ENCODE assay signal across 1 cellular context in the genomic region with DNA sequence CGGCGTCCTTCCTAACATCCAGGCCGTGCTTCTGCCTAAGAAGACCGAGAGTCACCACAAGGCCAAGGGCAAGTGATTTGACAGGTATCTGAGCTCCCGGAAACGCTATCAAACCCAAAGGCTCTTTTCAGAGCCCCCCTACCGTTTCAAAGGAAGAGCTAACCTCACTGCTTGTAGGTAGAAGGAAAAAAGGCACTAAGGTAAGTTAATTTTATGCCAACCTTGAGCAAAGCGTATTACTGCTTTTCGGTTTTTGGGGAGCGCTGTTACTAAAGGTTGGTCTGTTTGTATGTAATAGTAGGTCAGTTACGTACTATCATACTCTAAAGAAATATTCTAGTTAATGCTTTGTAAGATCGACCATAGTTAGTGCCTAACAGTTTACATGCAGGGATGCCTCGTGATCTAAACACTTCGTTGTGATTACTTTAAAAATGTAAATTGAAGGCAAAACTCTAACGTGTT.
TF ChIP-seq lines count a peak whose summit lies in the region.

No MANE protein-coding gene starts in this region.

TF ChIP-seq in HepG2, 621 proteins besides CTCF, POLR2A, EP300 and RAD21 (continued from another document and continues in another):
- TF ChIP-seq ZNF572 (CRISPR knock-in tag; IDR thresholded peaks at IDR 0.05) (no peak), NCOA5 (CRISPR knock-in tag; IDR thresholded peaks at IDR 0.05) (no peak), KLF11 (CRISPR knock-in tag; IDR thresholded peaks at IDR 0.05) (no peak), FOXO1 (CRISPR knock-in tag; IDR thresholded peaks at IDR 0.05) (no peak), ZNF124 (CRISPR knock-in tag; IDR thresholded peaks at IDR 0.05) (no peak), DNMT3B (CRISPR knock-in tag; conservative IDR thresholded peaks at IDR 0.05) (no peak), NONO (IDR thresholded peaks at IDR 0.05) (no peak), NONO (CRISPR knock-in tag; conservative IDR thresholded peaks at IDR 0.05) (no peak; the same call in 1 of the 2 replicates), ZNF263 (CRISPR knock-in tag; IDR thresholded peaks at IDR 0.05) (no peak), SP4 (CRISPR knock-in tag; IDR thresholded peaks at IDR 0.05) (no peak), RCOR2 (CRISPR knock-in tag; IDR thresholded peaks at IDR 0.05) (no peak), ZBTB21 (CRISPR knock-in tag; IDR thresholded peaks at IDR 0.05) (no peak), KAT2B (IDR thresholded peaks at IDR 0.05; ENCODE audit: borderline replicate concordance, low read depth, low read length) (no peak), MAFG (CRISPR knock-in tag; IDR thresholded peaks at IDR 0.05) (no peak), ZNF234 (CRISPR knock-in tag; conservative IDR thresholded peaks at IDR 0.05) (no peak), ZC3H13 (CRISPR knock-in tag; IDR thresholded peaks at IDR 0.05) (peak; percentile 92; the same call in 1 of the 2 replicates), ZSCAN30 (CRISPR knock-in tag; IDR thresholded peaks at IDR 0.05) (no peak), CREB1 (IDR thresholded peaks at IDR 0.05) (no peak), CREB1 (CRISPR knock-in tag; IDR thresholded peaks at IDR 0.05) (no peak), NPAS2 (CRISPR knock-in tag; IDR thresholded peaks at IDR 0.05; ENCODE audit: borderline replicate concordance) (no peak), PAX8 (CRISPR knock-in tag; IDR thresholded peaks at IDR 0.05; ENCODE audit: borderline replicate concordance) (0 out of 2 replicates have a peak, but pooled peaks have one; percentile 83), ZBTB38 (CRISPR knock-in tag; IDR thresholded peaks at IDR 0.05) (no peak), EHMT2 (IDR thresholded peaks at IDR 0.05; ENCODE audit: borderline replicate concordance, low read depth, low read length) (no peak), WIZ (CRISPR knock-in tag; IDR thresholded peaks at IDR 0.05) (peak; percentile 52; the same call in 1 of the 2 replicates), MEF2D (CRISPR knock-in tag; IDR thresholded peaks at IDR 0.05) (no peak), ZNF652 (CRISPR knock-in tag; IDR thresholded peaks at IDR 0.05; ENCODE audit: borderline replicate concordance, low read depth) (no peak), GTF3A (CRISPR knock-in tag; conservative IDR thresholded peaks at IDR 0.05) (no peak), CREM (IDR thresholded peaks at IDR 0.05) (no peak), CREM (CRISPR knock-in tag; IDR thresholded peaks at IDR 0.05) (no peak), HNRNPUL1 (IDR thresholded peaks at IDR 0.05; ENCODE audit: low read depth, low read length) (no peak), ZNF383 (CRISPR knock-in tag; IDR thresholded peaks at IDR 0.05; ENCODE audit: borderline replicate concordance) (no peak), ZNF260 (CRISPR knock-in tag; IDR thresholded peaks at IDR 0.05; ENCODE audit: borderline replicate concordance, low read depth) (no peak), PRPF4 (IDR thresholded peaks at IDR 0.05; ENCODE audit: low read depth, low read length, poor library complexity, severe bottlenecking) (no peak), REPIN1 (CRISPR knock-in tag; IDR thresholded peaks at IDR 0.05; ENCODE audit: borderline replicate concordance, low read depth) (no peak), ZNF773 (CRISPR knock-in tag; IDR thresholded peaks at IDR 0.05; ENCODE audit: borderline replicate concordance) (no peak), RAD51 (IDR thresholded peaks at IDR 0.05; ENCODE audit: borderline replicate concordance) (no peak), HNRNPL (IDR thresholded peaks at IDR 0.05; ENCODE audit: low read depth, low read length) (no peak), NR2F6 (IDR thresholded peaks at IDR 0.05) (no peak), NR2F6 (CRISPR knock-in tag; IDR thresholded peaks at IDR 0.05) (0 out of 2 replicates have a peak, but pooled peaks have one; percentile 7), BHLHE40 (IDR thresholded peaks at IDR 0.05; ENCODE audit: low read length) (no peak), THAP11 (CRISPR knock-in tag; IDR thresholded peaks at IDR 0.05) (no peak), TBL1XR1 (IDR thresholded peaks at IDR 0.05; ENCODE audit: borderline replicate concordance, low read length, partially characterized antibody) (no peak), KLF16 (CRISPR knock-in tag; IDR thresholded peaks at IDR 0.05) (no peak), ZEB1 (IDR thresholded peaks at IDR 0.05; ENCODE audit: insufficient replicate concordance, low read depth) (peak; percentile 82), MATR3 (CRISPR knock-in tag; IDR thresholded peaks at IDR 0.05) (no peak), ZKSCAN5 (CRISPR knock-in tag; IDR thresholded peaks at IDR 0.05) (no peak), ZNF510 (CRISPR knock-in tag; IDR thresholded peaks at IDR 0.05; ENCODE audit: low read depth) (no peak), ZNF468 (CRISPR knock-in tag; IDR thresholded peaks at IDR 0.05) (no peak)
- TF ChIP-seq, protein P1, sequence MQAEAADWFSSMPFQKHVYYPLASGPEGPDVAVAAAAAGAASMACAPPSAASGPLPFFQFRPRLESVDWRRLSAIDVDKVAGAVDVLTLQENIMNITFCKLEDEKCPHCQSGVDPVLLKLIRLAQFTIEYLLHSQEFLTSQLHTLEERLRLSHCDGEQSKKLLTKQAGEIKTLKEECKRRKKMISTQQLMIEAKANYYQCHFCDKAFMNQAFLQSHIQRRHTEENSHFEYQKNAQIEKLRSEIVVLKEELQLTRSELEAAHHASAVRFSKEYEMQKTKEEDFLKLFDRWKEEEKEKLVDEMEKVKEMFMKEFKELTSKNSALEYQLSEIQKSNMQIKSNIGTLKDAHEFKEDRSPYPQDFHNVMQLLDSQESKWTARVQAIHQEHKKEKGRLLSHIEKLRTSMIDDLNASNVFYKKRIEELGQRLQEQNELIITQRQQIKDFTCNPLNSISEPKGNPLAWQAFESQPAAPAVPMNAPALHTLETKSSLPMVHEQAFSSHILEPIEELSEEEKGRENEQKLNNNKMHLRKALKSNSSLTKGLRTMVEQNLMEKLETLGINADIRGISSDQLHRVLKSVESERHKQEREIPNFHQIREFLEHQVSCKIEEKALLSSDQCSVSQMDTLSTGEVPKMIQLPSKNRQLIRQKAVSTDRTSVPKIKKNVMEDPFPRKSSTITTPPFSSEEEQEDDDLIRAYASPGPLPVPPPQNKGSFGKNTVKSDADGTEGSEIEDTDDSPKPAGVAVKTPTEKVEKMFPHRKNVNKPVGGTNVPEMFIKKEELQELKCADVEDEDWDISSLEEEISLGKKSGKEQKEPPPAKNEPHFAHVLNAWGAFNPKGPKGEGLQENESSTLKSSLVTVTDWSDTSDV (CRISPR knock-in tag; IDR thresholded peaks at IDR 0.05) = no peak
- TF ChIP-seq, protein P2, sequence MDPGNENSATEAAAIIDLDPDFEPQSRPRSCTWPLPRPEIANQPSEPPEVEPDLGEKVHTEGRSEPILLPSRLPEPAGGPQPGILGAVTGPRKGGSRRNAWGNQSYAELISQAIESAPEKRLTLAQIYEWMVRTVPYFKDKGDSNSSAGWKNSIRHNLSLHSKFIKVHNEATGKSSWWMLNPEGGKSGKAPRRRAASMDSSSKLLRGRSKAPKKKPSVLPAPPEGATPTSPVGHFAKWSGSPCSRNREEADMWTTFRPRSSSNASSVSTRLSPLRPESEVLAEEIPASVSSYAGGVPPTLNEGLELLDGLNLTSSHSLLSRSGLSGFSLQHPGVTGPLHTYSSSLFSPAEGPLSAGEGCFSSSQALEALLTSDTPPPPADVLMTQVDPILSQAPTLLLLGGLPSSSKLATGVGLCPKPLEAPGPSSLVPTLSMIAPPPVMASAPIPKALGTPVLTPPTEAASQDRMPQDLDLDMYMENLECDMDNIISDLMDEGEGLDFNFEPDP (CRISPR knock-in tag; conservative IDR thresholded peaks at IDR 0.05) = no peak
- TF ChIP-seq, protein P3, sequence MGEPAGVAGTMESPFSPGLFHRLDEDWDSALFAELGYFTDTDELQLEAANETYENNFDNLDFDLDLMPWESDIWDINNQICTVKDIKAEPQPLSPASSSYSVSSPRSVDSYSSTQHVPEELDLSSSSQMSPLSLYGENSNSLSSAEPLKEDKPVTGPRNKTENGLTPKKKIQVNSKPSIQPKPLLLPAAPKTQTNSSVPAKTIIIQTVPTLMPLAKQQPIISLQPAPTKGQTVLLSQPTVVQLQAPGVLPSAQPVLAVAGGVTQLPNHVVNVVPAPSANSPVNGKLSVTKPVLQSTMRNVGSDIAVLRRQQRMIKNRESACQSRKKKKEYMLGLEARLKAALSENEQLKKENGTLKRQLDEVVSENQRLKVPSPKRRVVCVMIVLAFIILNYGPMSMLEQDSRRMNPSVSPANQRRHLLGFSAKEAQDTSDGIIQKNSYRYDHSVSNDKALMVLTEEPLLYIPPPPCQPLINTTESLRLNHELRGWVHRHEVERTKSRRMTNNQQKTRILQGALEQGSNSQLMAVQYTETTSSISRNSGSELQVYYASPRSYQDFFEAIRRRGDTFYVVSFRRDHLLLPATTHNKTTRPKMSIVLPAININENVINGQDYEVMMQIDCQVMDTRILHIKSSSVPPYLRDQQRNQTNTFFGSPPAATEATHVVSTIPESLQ (CRISPR knock-in tag; conservative IDR thresholded peaks at IDR 0.05) = no peak
- TF ChIP-seq, protein P4, sequence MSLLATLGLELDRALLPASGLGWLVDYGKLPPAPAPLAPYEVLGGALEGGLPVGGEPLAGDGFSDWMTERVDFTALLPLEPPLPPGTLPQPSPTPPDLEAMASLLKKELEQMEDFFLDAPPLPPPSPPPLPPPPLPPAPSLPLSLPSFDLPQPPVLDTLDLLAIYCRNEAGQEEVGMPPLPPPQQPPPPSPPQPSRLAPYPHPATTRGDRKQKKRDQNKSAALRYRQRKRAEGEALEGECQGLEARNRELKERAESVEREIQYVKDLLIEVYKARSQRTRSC (CRISPR knock-in tag; IDR thresholded peaks at IDR 0.05; ENCODE audit: low read depth) = no peak
- TF ChIP-seq, protein P5, sequence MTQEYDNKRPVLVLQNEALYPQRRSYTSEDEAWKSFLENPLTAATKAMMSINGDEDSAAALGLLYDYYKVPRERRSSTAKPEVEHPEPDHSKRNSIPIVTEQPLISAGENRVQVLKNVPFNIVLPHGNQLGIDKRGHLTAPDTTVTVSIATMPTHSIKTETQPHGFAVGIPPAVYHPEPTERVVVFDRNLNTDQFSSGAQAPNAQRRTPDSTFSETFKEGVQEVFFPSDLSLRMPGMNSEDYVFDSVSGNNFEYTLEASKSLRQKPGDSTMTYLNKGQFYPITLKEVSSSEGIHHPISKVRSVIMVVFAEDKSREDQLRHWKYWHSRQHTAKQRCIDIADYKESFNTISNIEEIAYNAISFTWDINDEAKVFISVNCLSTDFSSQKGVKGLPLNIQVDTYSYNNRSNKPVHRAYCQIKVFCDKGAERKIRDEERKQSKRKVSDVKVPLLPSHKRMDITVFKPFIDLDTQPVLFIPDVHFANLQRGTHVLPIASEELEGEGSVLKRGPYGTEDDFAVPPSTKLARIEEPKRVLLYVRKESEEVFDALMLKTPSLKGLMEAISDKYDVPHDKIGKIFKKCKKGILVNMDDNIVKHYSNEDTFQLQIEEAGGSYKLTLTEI (CRISPR knock-in tag; conservative IDR thresholded peaks at IDR 0.05) = no peak
- TF ChIP-seq, protein P6, sequence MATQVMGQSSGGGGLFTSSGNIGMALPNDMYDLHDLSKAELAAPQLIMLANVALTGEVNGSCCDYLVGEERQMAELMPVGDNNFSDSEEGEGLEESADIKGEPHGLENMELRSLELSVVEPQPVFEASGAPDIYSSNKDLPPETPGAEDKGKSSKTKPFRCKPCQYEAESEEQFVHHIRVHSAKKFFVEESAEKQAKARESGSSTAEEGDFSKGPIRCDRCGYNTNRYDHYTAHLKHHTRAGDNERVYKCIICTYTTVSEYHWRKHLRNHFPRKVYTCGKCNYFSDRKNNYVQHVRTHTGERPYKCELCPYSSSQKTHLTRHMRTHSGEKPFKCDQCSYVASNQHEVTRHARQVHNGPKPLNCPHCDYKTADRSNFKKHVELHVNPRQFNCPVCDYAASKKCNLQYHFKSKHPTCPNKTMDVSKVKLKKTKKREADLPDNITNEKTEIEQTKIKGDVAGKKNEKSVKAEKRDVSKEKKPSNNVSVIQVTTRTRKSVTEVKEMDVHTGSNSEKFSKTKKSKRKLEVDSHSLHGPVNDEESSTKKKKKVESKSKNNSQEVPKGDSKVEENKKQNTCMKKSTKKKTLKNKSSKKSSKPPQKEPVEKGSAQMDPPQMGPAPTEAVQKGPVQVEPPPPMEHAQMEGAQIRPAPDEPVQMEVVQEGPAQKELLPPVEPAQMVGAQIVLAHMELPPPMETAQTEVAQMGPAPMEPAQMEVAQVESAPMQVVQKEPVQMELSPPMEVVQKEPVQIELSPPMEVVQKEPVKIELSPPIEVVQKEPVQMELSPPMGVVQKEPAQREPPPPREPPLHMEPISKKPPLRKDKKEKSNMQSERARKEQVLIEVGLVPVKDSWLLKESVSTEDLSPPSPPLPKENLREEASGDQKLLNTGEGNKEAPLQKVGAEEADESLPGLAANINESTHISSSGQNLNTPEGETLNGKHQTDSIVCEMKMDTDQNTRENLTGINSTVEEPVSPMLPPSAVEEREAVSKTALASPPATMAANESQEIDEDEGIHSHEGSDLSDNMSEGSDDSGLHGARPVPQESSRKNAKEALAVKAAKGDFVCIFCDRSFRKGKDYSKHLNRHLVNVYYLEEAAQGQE (IDR thresholded peaks at IDR 0.05; ENCODE audit: borderline replicate concordance in 1 of 2, low read depth in 1 of 2, low read length in 2 of 2) = no peak
- TF ChIP-seq, protein P7, sequence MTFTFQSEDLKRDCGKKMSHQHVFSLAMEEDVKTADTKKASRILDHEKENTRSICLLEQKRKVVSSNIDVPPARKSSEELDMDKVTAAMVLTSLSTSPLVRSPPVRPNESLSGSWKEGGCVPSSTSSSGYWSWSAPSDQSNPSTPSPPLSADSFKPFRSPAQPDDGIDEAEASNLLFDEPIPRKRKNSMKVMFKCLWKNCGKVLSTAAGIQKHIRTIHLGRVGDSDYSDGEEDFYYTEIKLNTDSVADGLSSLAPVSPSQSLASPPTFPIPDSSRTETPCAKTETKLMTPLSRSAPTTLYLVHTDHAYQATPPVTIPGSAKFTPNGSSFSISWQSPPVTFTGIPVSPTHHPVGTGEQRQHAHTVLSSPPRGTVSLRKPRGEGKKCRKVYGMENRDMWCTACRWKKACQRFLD (CRISPR knock-in tag; IDR thresholded peaks at IDR 0.05; ENCODE audit: borderline replicate concordance) = no peak
- TF ChIP-seq, protein P8, sequence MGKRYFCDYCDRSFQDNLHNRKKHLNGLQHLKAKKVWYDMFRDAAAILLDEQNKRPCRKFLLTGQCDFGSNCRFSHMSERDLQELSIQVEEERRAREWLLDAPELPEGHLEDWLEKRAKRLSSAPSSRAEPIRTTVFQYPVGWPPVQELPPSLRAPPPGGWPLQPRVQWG (CRISPR knock-in tag; IDR thresholded peaks at IDR 0.05; ENCODE audit: borderline replicate concordance, low read depth) = no peak
- TF ChIP-seq, protein P9, sequence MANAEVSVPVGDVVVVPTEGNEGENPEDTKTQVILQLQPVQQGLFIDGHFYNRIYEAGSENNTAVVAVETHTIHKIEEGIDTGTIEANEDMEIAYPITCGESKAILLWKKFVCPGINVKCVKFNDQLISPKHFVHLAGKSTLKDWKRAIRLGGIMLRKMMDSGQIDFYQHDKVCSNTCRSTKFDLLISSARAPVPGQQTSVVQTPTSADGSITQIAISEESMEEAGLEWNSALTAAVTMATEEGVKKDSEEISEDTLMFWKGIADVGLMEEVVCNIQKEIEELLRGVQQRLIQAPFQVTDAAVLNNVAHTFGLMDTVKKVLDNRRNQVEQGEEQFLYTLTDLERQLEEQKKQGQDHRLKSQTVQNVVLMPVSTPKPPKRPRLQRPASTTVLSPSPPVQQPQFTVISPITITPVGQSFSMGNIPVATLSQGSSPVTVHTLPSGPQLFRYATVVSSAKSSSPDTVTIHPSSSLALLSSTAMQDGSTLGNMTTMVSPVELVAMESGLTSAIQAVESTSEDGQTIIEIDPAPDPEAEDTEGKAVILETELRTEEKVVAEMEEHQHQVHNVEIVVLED (CRISPR knock-in tag; IDR thresholded peaks at IDR 0.05; ENCODE audit: borderline replicate concordance) = no peak
